28 cellular contexts compared by ENCODE assay signal in genomic region chr12:75702477-75703093, GRCh38.
DNase-seq lines count a peak whose midpoint lies in the region; ATAC-seq and TF ChIP-seq lines count a peak whose summit lies in the region.
"Had no signal": no experiment of that assay in that cellular context is flagged by ENCODE, and none has a peak within 500 bp of the region (broad histone marks: within the 10 kb centered on the region; RNA-seq: fewer than 3 reads in every experiment).

No MANE protein-coding gene starts in this region.

- no peak for ATAC-seq in CD4-positive, alpha-beta T cell (ENCODE audit: poor library complexity)
- ATAC-seq in T-cell (replicated peaks in 1 of 4) (peak in 2 of 4 experiments; percentile 41 to 49), HG03378 (IDR thresholded peaks at IDR 0.05; ENCODE audit: unreplicated experiment) (no peak)
- ATAC-seq: gastrocnemius medialis; pancreas; PC-3; stimulated activated naive B cell treated with anti-CD40 and anti-IgM and Interleukin-4, amounts not matched to agents 10 μg/mL and 1 μg/mL and 100 μg/mL, for 72 hours had no signal

- no peak overlapping the region for H3K27ac Mint-ChIP-seq in activated CD4-positive, alpha-beta memory T cell treated with anti-CD3 and anti-CD28 coated beads, Interleukin-2, amount 10 ng/mL, durations not matched to agents 7 days and 5 days
- H3K27ac Mint-ChIP-seq in activated CD4-positive, alpha-beta memory T cell treated with anti-CD3 and anti-CD28 coated beads for 36 hours: no peak overlapping the region
- H3K27ac Mint-ChIP-seq in CD4-positive, alpha-beta T cell: peak overlapping the region; percentile 53
- H3K27ac Mint-ChIP-seq in T-cell (peak overlapping the region; percentile 55 to 81), mesothelial cell of epicardium (peak overlapping the region; percentile 59), immature natural killer cell (no peak overlapping the region)
- H3K27ac Mint-ChIP-seq: stimulated activated naive B cell treated with anti-CD40 and anti-IgM and Interleukin-4, amounts not matched to agents 10 μg/mL and 1 μg/mL and 100 μg/mL, for 72 hours; T-helper 1 cell treated with Interleukin-12 subunit alpha and Interleukin-12 subunit beta and Interleukin-4 antibody, amounts not matched to agents 30 μg/mL and 1 μg/mL, for 36 hours had no signal

- peaks cover 14% of the 10 kb centered on the region for H3K4me1 Mint-ChIP-seq in activated CD4-positive, alpha-beta memory T cell treated with anti-CD3 and anti-CD28 coated beads, Interleukin-2, amount 10 ng/mL, durations not matched to agents 7 days and 5 days
- peaks cover 12% of the 10 kb centered on the region for H3K4me1 Mint-ChIP-seq in activated CD4-positive, alpha-beta memory T cell treated with anti-CD3 and anti-CD28 coated beads for 36 hours (ENCODE audit: low read depth)
- peaks cover 18% of the 10 kb centered on the region for H3K4me1 Mint-ChIP-seq in CD4-positive, alpha-beta T cell (ENCODE audit: low read depth)
- H3K4me1 Mint-ChIP-seq in T-cell (peaks cover 6 to 17% (median 16%) of the 10 kb centered on the region in 3 donors), mesothelial cell of epicardium (peaks cover 56% of the 10 kb centered on the region), immature natural killer cell (no peaks in the 10 kb centered on the region)

- TF ChIP-seq CTCF in CD4-positive, alpha-beta T cell (IDR thresholded peaks at IDR 0.05): no peak
- TF ChIP-seq CTCF in mesothelial cell of epicardium (IDR thresholded peaks at IDR 0.05; ENCODE audit: unreplicated experiment): no peak

- CTCF ChIA-PET in activated CD4-positive, alpha-beta memory T cell treated with anti-CD3 and anti-CD28 coated beads, Interleukin-2, amount 10 ng/mL, durations not matched to agents 7 days and 5 days (lab: Charles Lee): interaction anchor here (0.8 kb wide), 1 partner anchor 22 kb away, joined by 3 read pairs; no protein-coding TSS in a partner anchor
- CTCF ChIA-PET in activated CD4-positive, alpha-beta memory T cell treated with anti-CD3 and anti-CD28 coated beads for 36 hours (lab: Charles Lee): interaction anchor here (1.1 kb wide), 1 partner anchor 329 kb away, joined by 3 read pairs; the partner anchor contains the start of gene PHLDA1
- CTCF ChIA-PET in CD4-positive, alpha-beta T cell (lab: Charles Lee): interaction anchor here (0.6 to 1.2 kb wide), 2 partner anchors 10 to 99 kb away, joined by 3 read pairs; no protein-coding TSS in a partner anchor
- CTCF ChIA-PET in T-cell (lab: Charles Lee): no interaction called here

- DNase-seq in activated CD4-positive, alpha-beta memory T cell treated with anti-CD3 and anti-CD28 coated beads, Interleukin-2, amount 10 ng/mL, durations not matched to agents 7 days and 5 days: no peak
- DNase-seq in activated CD4-positive, alpha-beta memory T cell treated with anti-CD3 and anti-CD28 coated beads for 36 hours: no peak
- no peak for DNase-seq in CD4-positive, alpha-beta T cell
- DNase-seq in T-cell (no peak), mesothelial cell of epicardium (ENCODE audit: low spot score in 2 of 2, unreplicated experiment in 2 of 2) (no peak), immature natural killer cell (no peak), DMS79 treated with DMSO at 0.1 percent for 48 hours (lab: John Stamatoyannopoulos, UW) (no peak)
- DNase-seq: 8988T; activated CD4-positive, alpha-beta T cell treated with anti-CD3 and anti-CD28 coated beads, Interleukin-2, amount 50 U/mL, for 48 hours; activated gamma-delta T cell treated with Interleukin-2 at 50 U/mL for 16 hours; amygdala; brain microvascular endothelial cell; DMS 273 treated with DMSO at 0.1 percent for 48 hours; gastrocnemius medialis; hippocampal formation; KBM-7; MG63; NCI-H1105; NCI-H1930; NCI-H510A treated with DMSO at 0.1 percent for 48 hours; pancreas; PC-3; SK-N-SH; stimulated activated naive B cell treated with anti-CD40 and anti-IgM and Interleukin-4, amounts not matched to agents 10 μg/mL and 1 μg/mL and 100 μg/mL, for 72 hours; substantia nigra; upper lobe of left lung had no signal

- H3K36me3 Mint-ChIP-seq in activated CD4-positive, alpha-beta memory T cell treated with anti-CD3 and anti-CD28 coated beads, Interleukin-2, amount 10 ng/mL, durations not matched to agents 7 days and 5 days (ENCODE audit: low read depth): no peaks in the 10 kb centered on the region
- no peaks in the 10 kb centered on the region for H3K36me3 Mint-ChIP-seq in activated CD4-positive, alpha-beta memory T cell treated with anti-CD3 and anti-CD28 coated beads for 36 hours
- H3K36me3 Mint-ChIP-seq in CD4-positive, alpha-beta T cell (ENCODE audit: low read depth): no peaks in the 10 kb centered on the region
- H3K36me3 Mint-ChIP-seq in T-cell (no peaks in the 10 kb centered on the region), mesothelial cell of epicardium (no peaks in the 10 kb centered on the region), immature natural killer cell (no peaks in the 10 kb centered on the region)
- H3K36me3 Mint-ChIP-seq: stimulated activated naive B cell treated with anti-CD40 and anti-IgM and Interleukin-4, amounts not matched to agents 10 μg/mL and 1 μg/mL and 100 μg/mL, for 72 hours had no signal

- H3K27me3 Mint-ChIP-seq in activated CD4-positive, alpha-beta memory T cell treated with anti-CD3 and anti-CD28 coated beads, Interleukin-2, amount 10 ng/mL, durations not matched to agents 7 days and 5 days: no peaks in the 10 kb centered on the region
- H3K27me3 Mint-ChIP-seq in activated CD4-positive, alpha-beta memory T cell treated with anti-CD3 and anti-CD28 coated beads for 36 hours: no peaks in the 10 kb centered on the region
- no peaks in the 10 kb centered on the region for H3K27me3 Mint-ChIP-seq in CD4-positive, alpha-beta T cell
- H3K27me3 Mint-ChIP-seq in T-cell: no peaks in the 10 kb centered on the region
- no peaks in the 10 kb centered on the region for H3K27me3 Mint-ChIP-seq in mesothelial cell of epicardium (ENCODE audit: low read depth)
- H3K27me3 Mint-ChIP-seq in immature natural killer cell (ENCODE audit: low read depth in 3 of 3): peaks cover 0 to 4% (median 3%) of the 10 kb centered on the region in 3 donors

- no peaks in the 10 kb centered on the region for H3K9me3 Mint-ChIP-seq in activated CD4-positive, alpha-beta memory T cell treated with anti-CD3 and anti-CD28 coated beads, Interleukin-2, amount 10 ng/mL, durations not matched to agents 7 days and 5 days
- no peaks in the 10 kb centered on the region for H3K9me3 Mint-ChIP-seq in activated CD4-positive, alpha-beta memory T cell treated with anti-CD3 and anti-CD28 coated beads for 36 hours
- H3K9me3 Mint-ChIP-seq in CD4-positive, alpha-beta T cell: no peaks in the 10 kb centered on the region
- H3K9me3 Mint-ChIP-seq in T-cell: no peaks in the 10 kb centered on the region
- peaks cover 12% of the 10 kb centered on the region for H3K9me3 Mint-ChIP-seq in mesothelial cell of epicardium
- no peaks in the 10 kb centered on the region for H3K9me3 Mint-ChIP-seq in immature natural killer cell
- H3K9me3 Mint-ChIP-seq: stimulated activated naive B cell treated with anti-CD40 and anti-IgM and Interleukin-4, amounts not matched to agents 10 μg/mL and 1 μg/mL and 100 μg/mL, for 72 hours; T-helper 1 cell treated with Interleukin-12 subunit alpha and Interleukin-12 subunit beta and Interleukin-4 antibody, amounts not matched to agents 30 μg/mL and 1 μg/mL, for 36 hours had no signal

- intact Hi-C loops in activated CD4-positive, alpha-beta memory T cell treated with anti-CD3 and anti-CD28 coated beads for 36 hours (cut with micrococcal nuclease): no loop called here
- intact Hi-C loops in CD4-positive, alpha-beta T cell (cut with DNase I, micrococcal nuclease): loop anchor here in 1 of 2 experiments (10.0 kb wide), 1 partner anchor 332 kb away; the partner anchor contains the start of gene PHLDA1

- H3K4me3 Mint-ChIP-seq in activated CD4-positive, alpha-beta memory T cell treated with anti-CD3 and anti-CD28 coated beads, Interleukin-2, amount 10 ng/mL, durations not matched to agents 7 days and 5 days: peak overlapping the region; percentile 5
- no peak overlapping the region for H3K4me3 Mint-ChIP-seq in activated CD4-positive, alpha-beta memory T cell treated with anti-CD3 and anti-CD28 coated beads for 36 hours
- H3K4me3 Mint-ChIP-seq in CD4-positive, alpha-beta T cell: peak overlapping the region; percentile 1
- H3K4me3 Mint-ChIP-seq in T-cell (peak overlapping the region in 2 of 3 donors; percentile 42 to 46), mesothelial cell of epicardium (no peak overlapping the region), immature natural killer cell (peak overlapping the region in 1 of 5 donors; percentile 52)
- H3K4me3 Mint-ChIP-seq: stimulated activated naive B cell treated with anti-CD40 and anti-IgM and Interleukin-4, amounts not matched to agents 10 μg/mL and 1 μg/mL and 100 μg/mL, for 72 hours; T-helper 1 cell treated with Interleukin-12 subunit alpha and Interleukin-12 subunit beta and Interleukin-4 antibody, amounts not matched to agents 30 μg/mL and 1 μg/mL, for 36 hours had no signal

- no peaks in the 10 kb centered on the region for H3K27me3 ChIP-seq in CD4-positive, alpha-beta T cell (ENCODE audit: control insufficient read depth, insufficient read depth, low read length)
- H3K27me3 ChIP-seq: brain microvascular endothelial cell, gastrocnemius medialis, MG63, pancreas, upper lobe of left lung had no signal

- no peak overlapping the region for H3K27ac ChIP-seq in CD4-positive, alpha-beta T cell (ENCODE audit: low read depth, low read length)
- H3K27ac ChIP-seq: brain microvascular endothelial cell, gastrocnemius medialis, pancreas, upper lobe of left lung had no signal

- POLR2A ChIA-PET in activated CD4-positive, alpha-beta memory T cell treated with anti-CD3 and anti-CD28 coated beads, Interleukin-2, amount 10 ng/mL, durations not matched to agents 7 days and 5 days (lab: Charles Lee): no interaction called here
- POLR2A ChIA-PET in activated CD4-positive, alpha-beta memory T cell treated with anti-CD3 and anti-CD28 coated beads for 36 hours (lab: Charles Lee): no interaction called here
- POLR2A ChIA-PET in CD4-positive, alpha-beta T cell (lab: Charles Lee): no interaction called here
- POLR2A ChIA-PET in T-cell (lab: Charles Lee): no interaction called here

- no peaks in the 10 kb centered on the region for H3K9me3 ChIP-seq in CD4-positive, alpha-beta T cell (ENCODE audit: control insufficient read depth, low read length)
- H3K9me3 ChIP-seq: gastrocnemius medialis, MG63, pancreas, SK-N-SH, upper lobe of left lung had no signal

Comparison
In these comparisons a context has a peak if more than half of its experiments do, and no peak if none do; other contexts are left out.
1. H3K4me3 Mint-ChIP-seq: peak in activated CD4-positive, alpha-beta memory T cell treated with anti-CD3 and anti-CD28 coated beads, Interleukin-2, amount 10 ng/mL, durations not matched to agents 7 days and 5 days (single experiment), CD4-positive, alpha-beta T cell (single experiment) and T-cell (2 of 3); none in activated CD4-positive, alpha-beta memory T cell treated with anti-CD3 and anti-CD28 coated beads for 36 hours (single experiment) and mesothelial cell of epicardium (single experiment).
2. H3K27ac Mint-ChIP-seq: peak in CD4-positive, alpha-beta T cell (single experiment), T-cell (2 of 2) and mesothelial cell of epicardium (single experiment); none in activated CD4-positive, alpha-beta memory T cell treated with anti-CD3 and anti-CD28 coated beads, Interleukin-2, amount 10 ng/mL, durations not matched to agents 7 days and 5 days (single experiment), activated CD4-positive, alpha-beta memory T cell treated with anti-CD3 and anti-CD28 coated beads for 36 hours (single experiment) and immature natural killer cell (0 of 6).
3. CTCF ChIA-PET loops: an anchor here in activated CD4-positive, alpha-beta memory T cell treated with anti-CD3 and anti-CD28 coated beads, Interleukin-2, amount 10 ng/mL, durations not matched to agents 7 days and 5 days (0.8 kb wide), activated CD4-positive, alpha-beta memory T cell treated with anti-CD3 and anti-CD28 coated beads for 36 hours (1.1 kb wide) and CD4-positive, alpha-beta T cell (0.6 to 1.2 kb wide); none called in T-cell.